In genomic region chr10:121735248-121735647, GRCh38 we compare ENCODE assay signal across 17 cellular contexts.
A peak's percentile ranks its signal among the peaks of the same experiment; 100 is the strongest.
DNase-seq lines count a peak whose midpoint lies in the region; ATAC-seq, FAIRE-seq and TF ChIP-seq lines count a peak whose summit lies in the region.
"Had no signal": no experiment of that assay in that cellular context is flagged by ENCODE, and none has a peak within 500 bp of the region (broad histone marks: within the 10 kb centered on the region; RNA-seq: fewer than 3 reads in every experiment).

No MANE protein-coding gene starts in this region.

- no peaks in the 10 kb centered on the region for H3K9me3 ChIP-seq in left ventricle myocardium inferior (replicated peaks)
- no peaks in the 10 kb centered on the region for H3K9me3 ChIP-seq in astrocyte (ENCODE audit: insufficient read depth, low read depth, low read length)
- H3K9me3 ChIP-seq in neural progenitor cell (ENCODE audit: low read depth): no peaks in the 10 kb centered on the region
- no peaks in the 10 kb centered on the region for H3K9me3 ChIP-seq in Karpas-422 (ENCODE audit: low read length)
- H3K9me3 ChIP-seq: BLaER1 treated with 17β-estradiol and CSF1 and Interleukin-3, amounts not matched to agents 10 nM and 100 nM had no signal

- H3K4me3 Mint-ChIP-seq in astrocyte (ENCODE audit: unreplicated experiment) (no peak overlapping the region), neural progenitor cell (no peak overlapping the region)
- H3K4me3 Mint-ChIP-seq: CD4-positive, CD25-positive, alpha-beta regulatory T cell had no signal

- peaks cover 14% of the 10 kb centered on the region for H3F3A ChIP-seq in neural progenitor cell (ENCODE audit: low read depth)

- H3K4me3 ChIP-seq in left ventricle myocardium inferior (peak overlapping the region; percentile 31), astrocyte (ENCODE audit: insufficient read depth, low read depth, low read length) (no peak overlapping the region), neural progenitor cell (no peak overlapping the region), Karpas-422 (ENCODE audit: low read length) (no peak overlapping the region)
- H3K4me3 ChIP-seq: BLaER1 treated with 17β-estradiol and CSF1 and Interleukin-3, amounts not matched to agents 10 nM and 100 nM had no signal

- H3K36me3 Mint-ChIP-seq in astrocyte (ENCODE audit: low read depth, unreplicated experiment) (no peaks in the 10 kb centered on the region), neural progenitor cell (no peaks in the 10 kb centered on the region)
- H3K36me3 Mint-ChIP-seq: CD4-positive, CD25-positive, alpha-beta regulatory T cell had no signal

- H3K9me2 ChIP-seq in Karpas-422 (replicated peaks; ENCODE audit: insufficient read depth, low read length): no peaks in the 10 kb centered on the region

- intact Hi-C loops in left ventricle myocardium inferior (cut with micrococcal nuclease): loop anchor here (5.0 kb wide), 1 partner anchor 793 kb away; no protein-coding TSS in a partner anchor
- intact Hi-C loops in left cardiac atrium (cut with DNase I): loop anchor here in 1 of 2 donors (10.0 kb wide), 1 partner anchor 130 kb away; no protein-coding TSS in a partner anchor

- FAIRE-seq in astrocyte (lab: Jason Lieb, UNC): no peak
- FAIRE-seq: GM12891, HTR-8/SVneo had no signal

- H4K20me1 ChIP-seq in astrocyte (ENCODE audit: insufficient read depth, low read length) (no peaks in the 10 kb centered on the region), neural progenitor cell (ENCODE audit: low read depth) (no peaks in the 10 kb centered on the region), Karpas-422 (ENCODE audit: insufficient read depth, low read depth, low read length) (no peaks in the 10 kb centered on the region)

- H2AFZ ChIP-seq in astrocyte (ENCODE audit: low read depth, low read length) (peak overlapping the region; percentile 12), neural progenitor cell (replicated peaks) (no peak overlapping the region), Karpas-422 (ENCODE audit: low read length) (no peak overlapping the region)

- H3K27ac Mint-ChIP-seq in astrocyte (ENCODE audit: unreplicated experiment) (no peak overlapping the region), neural progenitor cell (peak overlapping the region; percentile 57)
- H3K27ac Mint-ChIP-seq: CD4-positive, CD25-positive, alpha-beta regulatory T cell; H9 had no signal

- ATAC-seq in left cardiac atrium (no peak), HG02763 (IDR thresholded peaks at IDR 0.05; ENCODE audit: unreplicated experiment) (no peak)

- H3K4me1 ChIP-seq in left ventricle myocardium inferior (peaks cover 19% of the 10 kb centered on the region), astrocyte (ENCODE audit: insufficient read depth, low read length) (no peaks in the 10 kb centered on the region), neural progenitor cell (peaks cover 22% of the 10 kb centered on the region), Karpas-422 (ENCODE audit: low read length) (no peaks in the 10 kb centered on the region)

- H3K27me3 Mint-ChIP-seq in astrocyte (ENCODE audit: low read depth, unreplicated experiment) (peaks cover 19% of the 10 kb centered on the region), neural progenitor cell (ENCODE audit: insufficient read depth, low read depth) (peaks cover 13% of the 10 kb centered on the region)

- H3K27ac ChIP-seq in left ventricle myocardium inferior (replicated peaks): no peak overlapping the region
- H3K27ac ChIP-seq in astrocyte (ENCODE audit: low read depth, low read length): no peak overlapping the region
- H3K27ac ChIP-seq in neural progenitor cell: no peak overlapping the region
- H3K27ac ChIP-seq in Karpas-422 (ENCODE audit: low read length): no peak overlapping the region
- H3K27ac ChIP-seq: BLaER1 treated with 17β-estradiol and CSF1 and Interleukin-3, amounts not matched to agents 10 nM and 100 nM had no signal

- no peaks in the 10 kb centered on the region for H3K4me1 Mint-ChIP-seq in astrocyte (ENCODE audit: low read depth, unreplicated experiment)
- H3K4me1 Mint-ChIP-seq in neural progenitor cell: peaks cover 42% of the 10 kb centered on the region

- H3K9ac ChIP-seq in astrocyte (ENCODE audit: low read length) (no peak overlapping the region), neural progenitor cell (no peak overlapping the region), Karpas-422 (ENCODE audit: low read length) (no peak overlapping the region)
- H3K9ac ChIP-seq: BLaER1 treated with 17β-estradiol and CSF1 and Interleukin-3, amounts not matched to agents 10 nM and 100 nM had no signal

- H3K4me2 ChIP-seq in astrocyte (ENCODE audit: low read length) (no peak overlapping the region), neural progenitor cell (no peak overlapping the region), Karpas-422 (ENCODE audit: low read depth, low read length, poor library complexity, severe bottlenecking) (no peak overlapping the region)

- H3K9me3 Mint-ChIP-seq in astrocyte (ENCODE audit: unreplicated experiment): peaks cover 2% of the 10 kb centered on the region
- H3K9me3 Mint-ChIP-seq in neural progenitor cell: no peaks in the 10 kb centered on the region
- H3K9me3 Mint-ChIP-seq: CD4-positive, CD25-positive, alpha-beta regulatory T cell; H9 had no signal

- H3K79me2 ChIP-seq in astrocyte (ENCODE audit: insufficient read depth, low read length) (no peaks in the 10 kb centered on the region), neural progenitor cell (ENCODE audit: low read depth) (no peaks in the 10 kb centered on the region), Karpas-422 (ENCODE audit: low read length) (no peaks in the 10 kb centered on the region)

- H3K36me3 ChIP-seq in left ventricle myocardium inferior (no peaks in the 10 kb centered on the region), astrocyte (ENCODE audit: insufficient read depth, low read length) (no peaks in the 10 kb centered on the region), neural progenitor cell (no peaks in the 10 kb centered on the region), Karpas-422 (ENCODE audit: insufficient read depth, low read length) (no peaks in the 10 kb centered on the region)
- H3K36me3 ChIP-seq: BLaER1 treated with 17β-estradiol and CSF1 and Interleukin-3, amounts not matched to agents 10 nM and 100 nM had no signal

- DNase-seq in left ventricle myocardium inferior (no peak), left cardiac atrium (no peak), NCI-H2227 (lab: John Stamatoyannopoulos, UW; ENCODE audit: unreplicated experiment) (peak; percentile 22), astrocyte (ENCODE audit: low read depth) (no peak), neural progenitor cell (ENCODE audit: low spot score) (no peak), AG08395 (ENCODE audit: low spot score) (no peak), Karpas-422 (no peak)
- DNase-seq: Calu3, DMS 273 treated with DMSO at 0.1 percent for 48 hours, DMS79 treated with DMSO at 0.1 percent for 48 hours, GOT3, H9 had no signal

- H3K27me3 ChIP-seq in left ventricle myocardium inferior (ENCODE audit: low read depth) (peaks cover 45% of the 10 kb centered on the region), astrocyte (ENCODE audit: insufficient read depth, low read length) (peaks cover 2% of the 10 kb centered on the region), neural progenitor cell (peaks cover 21% of the 10 kb centered on the region), Karpas-422 (ENCODE audit: low read length) (no peaks in the 10 kb centered on the region)

- TF ChIP-seq CTCF in left ventricle myocardium inferior (IDR thresholded peaks at IDR 0.05; ENCODE audit: borderline replicate concordance): no peak
- TF ChIP-seq CTCF in astrocyte (IDR thresholded peaks at IDR 0.05; ENCODE audit: insufficient read depth, low read depth, low read length): no peak
- no peak for TF ChIP-seq CTCF in neural progenitor cell (IDR thresholded peaks at IDR 0.05)
